14 cellular contexts compared by ENCODE assay signal in the genomic region with DNA sequence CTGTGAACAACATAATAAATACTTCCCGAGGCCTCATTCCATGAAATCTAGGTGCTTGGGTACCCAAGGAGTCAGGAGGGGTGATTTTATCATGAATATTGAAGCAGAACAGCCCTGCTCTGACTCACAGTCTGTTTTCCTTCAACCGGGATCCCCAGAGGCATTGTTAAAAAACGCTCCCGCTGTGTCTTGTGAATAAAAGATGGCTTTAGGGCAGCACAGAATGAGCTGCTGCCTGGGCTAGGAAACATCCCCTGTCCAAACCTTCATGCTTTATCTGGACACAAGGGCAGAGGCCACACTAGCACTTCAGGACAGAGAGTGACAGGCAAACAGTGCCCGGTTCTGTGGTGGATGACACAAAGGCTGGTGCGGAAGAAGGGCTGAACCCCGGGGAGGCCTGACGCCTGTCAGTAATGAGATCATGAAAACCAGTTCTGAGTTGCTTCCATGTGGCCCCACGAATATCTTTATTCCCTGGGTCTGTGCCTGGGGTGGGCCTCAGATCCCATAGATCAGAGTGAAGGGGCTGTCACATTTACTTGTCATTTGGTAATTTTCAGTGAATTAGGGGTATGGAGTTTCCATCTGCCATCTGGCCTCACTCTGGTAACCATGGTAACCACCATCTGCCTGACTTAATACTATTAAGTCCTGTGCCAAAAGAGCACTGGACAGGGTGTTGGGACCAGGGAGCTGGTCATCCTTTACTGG. TPM values are rescaled to one million over a fixed set of nuclear protein-coding genes. Genes with fewer than 3 reads are reported as not detected.
DNase-seq lines count a peak whose midpoint lies in the region; ATAC-seq and TF ChIP-seq lines count a peak whose summit lies in the region.
"Had no signal": no experiment of that assay in that cellular context is flagged by ENCODE, and none has a peak within 500 bp of the region (broad histone marks: within the 10 kb centered on the region; RNA-seq: fewer than 3 reads in every experiment).

No MANE protein-coding gene starts in this region.

- H3K36me3 ChIP-seq in SK-N-SH (replicated peaks in 1 of 2; ENCODE audit: control insufficient read depth in 1 of 2, insufficient read depth in 2 of 2, low read length in 1 of 2) = no peaks in the 10 kb centered on the region
- no peaks in the 10 kb centered on the region for H3K36me3 ChIP-seq in mesendoderm (ENCODE audit: control insufficient read depth, insufficient read depth, low read length)

- TF ChIP-seq EP300 in SK-N-SH (IDR thresholded peaks at IDR 0.05; ENCODE audit: borderline replicate concordance in 1 of 2, low read depth in 1 of 2, low read length in 1 of 2) = peak in 1 of 2 experiments; percentile 79; a peak in 2 of 4 replicates

- no peak overlapping the region for H2AFZ ChIP-seq in SK-N-SH (ENCODE audit: low read depth)
- H2AFZ ChIP-seq: parathyroid adenoma had no signal

- CTCF ChIA-PET in SK-N-SH (lab: Yijun Ruan, JAX) = interaction anchor here (1.7 to 10.2 kb wide), 3 partner anchors 11 to 49 kb away, joined by 7 to 93 read pairs (median 9); no protein-coding TSS in a partner anchor

- H3K9ac ChIP-seq in SK-N-SH (no peak overlapping the region), mesendoderm (ENCODE audit: low read length) (no peak overlapping the region)
- H3K9ac ChIP-seq: parathyroid adenoma had no signal

- no peak overlapping the region for H4K5ac ChIP-seq in mesendoderm (ENCODE audit: low read length)

- H2AK5ac ChIP-seq in mesendoderm (ENCODE audit: low read length) = no peak overlapping the region

- no peak for TF ChIP-seq CTCF in SK-N-SH (IDR thresholded peaks at IDR 0.05)

- no peak overlapping the region for H3K4ac ChIP-seq in mesendoderm (ENCODE audit: low read depth, low read length)

- no peaks in the 10 kb centered on the region for H4K20me1 ChIP-seq in SK-N-SH (ENCODE audit: insufficient read depth)

- POLR2A ChIA-PET in SK-N-SH (lab: Yijun Ruan, JAX) = interaction anchor here (1.3 to 1.4 kb wide), 2 partner anchors 49 to 199 kb away, joined by 3 read pairs; partner anchors contain the start of gene ANKRD18A

- H2BK5ac ChIP-seq in mesendoderm (ENCODE audit: low read length) = no peak overlapping the region

- H3F3A ChIP-seq in SK-N-SH (replicated peaks; ENCODE audit: insufficient read depth) = no peaks in the 10 kb centered on the region

- H3K4me2 ChIP-seq in SK-N-SH (no peak overlapping the region), mesendoderm (ENCODE audit: low read length) (no peak overlapping the region)

- ATAC-seq in HG03457 (IDR thresholded peaks at IDR 0.05; ENCODE audit: unreplicated experiment) (no peak), GM19035 (IDR thresholded peaks at IDR 0.05; ENCODE audit: unreplicated experiment) (no peak)
- ATAC-seq: Right ventricle myocardium inferior had no signal

- no peak; the same call in 1 of the 2 replicates for TF ChIP-seq RAD21 in SK-N-SH (IDR thresholded peaks at IDR 0.05; ENCODE audit: low read length)

- no peaks in the 10 kb centered on the region for H3K9me2 ChIP-seq in SK-N-SH

- H4K8ac ChIP-seq in mesendoderm (ENCODE audit: low read depth, low read length) = no peak overlapping the region

- H3K27ac ChIP-seq in SK-N-SH (ENCODE audit: low read depth in 2 of 2, low read length in 1 of 2) (peak overlapping the region in 1 of 2 experiments; percentile 100; a peak in 2 of 4 replicates), mesendoderm (ENCODE audit: low read depth, low read length) (peak overlapping the region; percentile 7)
- H3K27ac ChIP-seq: parathyroid adenoma had no signal

- H2BK15ac ChIP-seq in mesendoderm (replicated peaks; ENCODE audit: low read depth) = no peak overlapping the region

- H3K9me3 ChIP-seq in SK-N-SH = no peaks in the 10 kb centered on the region

- 6% methylated on average over 7 of the region's 9 CpGs for WGBS in SK-N-SH (ENCODE audit: low lambda C conversion rate)
- no CpG with 5 or more reads among the region's 9 CpGs for WGBS in mesendoderm (ENCODE audit: extremely low coverage, insufficient coverage, low lambda C conversion rate)

- no peak overlapping the region for H3K23ac ChIP-seq in mesendoderm (ENCODE audit: low read length)

- no peak overlapping the region for H2BK120ac ChIP-seq in mesendoderm (ENCODE audit: low read depth, low read length)

- DNase-seq in DMS 273 treated with DMSO at 0.1 percent for 48 hours (lab: John Stamatoyannopoulos, UW) = peak; percentile 81
- peak; percentile 95 for DNase-seq in NCI-H146 (lab: John Stamatoyannopoulos, UW)
- peak; percentile 91 for DNase-seq in SK-N-SH
- DNase-seq in mesendoderm = peak; percentile 85
- no peak for DNase-seq in stimulated activated CD4-positive, alpha-beta T cell treated with anti-CD3 and anti-CD28 coated beads, Interleukin-15, amount 100 ng/mL, for 24 hours
- no peak for DNase-seq in germinal center (ENCODE audit: low spot score)
- DNase-seq: activated CD4-positive, alpha-beta T cell treated with anti-CD3 and anti-CD28 coated beads, Interleukin-2, amount 10 ng/mL, durations not matched to agents 24 days and 14 days; activated effector memory CD4-positive, alpha-beta T cell treated with anti-CD3 and anti-CD28 coated beads, Interleukin-2, amount 50 U/mL, for 16 hours; NCI-H187 had no signal

- H3K79me1 ChIP-seq in mesendoderm (ENCODE audit: low read length) = no peaks in the 10 kb centered on the region

- no peak overlapping the region; a peak in 1 of 4 replicates for H3K4me3 ChIP-seq in SK-N-SH (ENCODE audit: low read depth in 2 of 2, low read length in 1 of 2)
- H3K4me3 ChIP-seq in mesendoderm (ENCODE audit: low read length) = no peak overlapping the region

- H3K18ac ChIP-seq in mesendoderm (ENCODE audit: low read length) = no peak overlapping the region

- no peak overlapping the region for H3K56ac ChIP-seq in mesendoderm (ENCODE audit: low read length)

- H3K27me3 ChIP-seq in SK-N-SH (ENCODE audit: insufficient read depth) (peaks cover 47% of the 10 kb centered on the region), mesendoderm (ENCODE audit: insufficient read depth, low read length, poor library complexity) (peaks cover 6% of the 10 kb centered on the region)

- peaks cover 3 to 63% of the 10 kb centered on the region in 2 experiments; a peak in 2 of 4 replicates for H3K4me1 ChIP-seq in SK-N-SH (ENCODE audit: control insufficient read depth in 1 of 2, insufficient read depth in 2 of 2, low read depth in 1 of 2, low read length in 1 of 2)
- H3K4me1 ChIP-seq in mesendoderm (ENCODE audit: control insufficient read depth, low read depth, low read length) = peaks cover 4% of the 10 kb centered on the region
- H3K4me1 ChIP-seq: parathyroid adenoma had no signal

- H3K79me2 ChIP-seq in SK-N-SH (ENCODE audit: insufficient read depth) (no peaks in the 10 kb centered on the region), mesendoderm (ENCODE audit: control insufficient read depth, insufficient read depth, low read length) (no peaks in the 10 kb centered on the region)
- H3K79me2 ChIP-seq: parathyroid adenoma had no signal

TF ChIP-seq in SK-N-SH, 30 proteins besides CTCF, POLR2A, EP300 and RAD21:
- peak; percentile 18 for TF ChIP-seq RCOR1 (IDR thresholded peaks at IDR 0.05; ENCODE audit: low read length)
- no peak for TF ChIP-seq FOXM1 (IDR thresholded peaks at IDR 0.05; ENCODE audit: low read depth)
- TF ChIP-seq TCF12 (IDR thresholded peaks at IDR 0.05) = no peak; the same call in 1 of the 2 replicates
- TF ChIP-seq EZH2phosphoT487 (IDR thresholded peaks at IDR 0.05; ENCODE audit: borderline replicate concordance, low read depth) = no peak
- TF ChIP-seq RXRA (IDR thresholded peaks at IDR 0.05; ENCODE audit: borderline replicate concordance, low read depth) = no peak
- TF ChIP-seq JUND (IDR thresholded peaks at IDR 0.05) = no peak
- no peak for TF ChIP-seq ZBTB33 (IDR thresholded peaks at IDR 0.05; ENCODE audit: borderline replicate concordance, low read depth)
- TF ChIP-seq POLR2AphosphoS5 (IDR thresholded peaks at IDR 0.05; ENCODE audit: low read depth, low read length) = no peak
- peak; percentile 80 for TF ChIP-seq FOXJ3 (CRISPR knock-in tag; IDR thresholded peaks at IDR 0.05)
- TF ChIP-seq MXI1 (IDR thresholded peaks at IDR 0.05; ENCODE audit: low read depth, low read length) = peak; percentile 68; the same call in 1 of the 2 replicates
- peak; percentile 73 for TF ChIP-seq GATA2 (CRISPR knock-in tag; IDR thresholded peaks at IDR 0.05)
- TF ChIP-seq CHD2 (IDR thresholded peaks at IDR 0.05; ENCODE audit: low read length, partially characterized antibody) = peak; percentile 71

RNA-seq across cellular contexts. Expression of gene IGFBPL1, which starts 2.6 kb away (rescaled TPM):
- 0.41 and 1.5 TPM in 2 replicates for polyA plus RNA-seq in SK-N-SH (2012; rRNA removed)
- 0.63 and 1.5 TPM in 2 replicates for polyA plus RNA-seq in SK-N-SH (2012; cell fraction: cytosol; rRNA removed)
- polyA plus RNA-seq in SK-N-SH (2012; cell fraction: nucleus; rRNA removed) = 0.07 and 0.19 TPM in 2 replicates
- polyA plus RNA-seq in mesendoderm (2013, experiment 1 of 2) = 8.6 TPM
- polyA plus RNA-seq in mesendoderm (2013, experiment 2 of 2) = 8.8 TPM
- polyA plus RNA-seq: fibroblast of lung had no signal

RNA-seq across cellular contexts. Expression of gene ALDH1B1, which starts 29.2 kb away (rescaled TPM):
- 16.5 and 18.4 TPM in 2 replicates for polyA plus RNA-seq in SK-N-SH (2012; rRNA removed)
- 13.5 and 17.5 TPM in 2 replicates for polyA plus RNA-seq in SK-N-SH (2012; cell fraction: cytosol; rRNA removed)
- polyA plus RNA-seq in SK-N-SH (2012; cell fraction: nucleus; rRNA removed) = 5.5 and 8.1 TPM in 2 replicates
- 28.7 TPM for polyA plus RNA-seq in mesendoderm (2013, experiment 1 of 2)
- polyA plus RNA-seq in mesendoderm (2013, experiment 2 of 2) = 27.7 TPM

Comparison
In these comparisons a context has a peak if more than half of its experiments do, and no peak if none do; other contexts are left out.
1. DNase-seq: peak in DMS 273 treated with DMSO at 0.1 percent for 48 hours (single experiment), NCI-H146 (single experiment), SK-N-SH (single experiment) and mesendoderm (single experiment); none in stimulated activated CD4-positive, alpha-beta T cell treated with anti-CD3 and anti-CD28 coated beads, Interleukin-15, amount 100 ng/mL, for 24 hours (single experiment) and germinal center (single experiment).